ENCODE assay signal across 18 cellular contexts in the genomic region with DNA sequence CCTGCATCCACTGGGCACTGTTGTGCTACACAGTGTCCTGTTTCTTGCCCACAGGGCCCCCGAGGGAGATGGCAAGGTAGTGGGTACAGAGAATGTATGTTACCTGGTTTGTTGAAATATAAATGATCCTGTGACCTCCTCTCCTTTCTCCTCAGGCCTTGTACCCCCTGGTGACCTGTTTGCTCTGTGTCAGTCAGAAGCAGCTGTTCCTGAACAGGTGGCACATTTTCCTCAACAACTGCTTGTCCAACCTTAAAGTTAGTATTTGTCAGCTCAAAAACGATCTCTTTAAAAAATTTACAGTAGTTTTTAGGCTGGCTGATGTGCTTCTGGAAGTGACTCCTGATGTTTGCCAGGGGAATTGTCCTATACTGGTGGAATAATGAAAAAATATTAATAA.
DNase-seq lines count a peak whose midpoint lies in the region; TF ChIP-seq lines count a peak whose summit lies in the region.
"Had no signal": no experiment of that assay in that cellular context is flagged by ENCODE, and none has a peak within 500 bp of the region (broad histone marks: within the 10 kb centered on the region; RNA-seq: fewer than 3 reads in every experiment).

No MANE protein-coding gene starts in this region.

- TF ChIP-seq CTCF in coronary artery (IDR thresholded peaks at IDR 0.05): no peak
- TF ChIP-seq CTCF in GM13977 (IDR thresholded peaks at IDR 0.05; ENCODE audit: extremely low read depth, insufficient read depth, missing control alignments): no peak

- peak; percentile 70 for DNase-seq in NCI-H748 (lab: John Stamatoyannopoulos, UW; ENCODE audit: unreplicated experiment)
- DNase-seq in NCI-H748 treated with DMSO at 0.1 percent for 48 hours (lab: John Stamatoyannopoulos, UW): no peak
- peak; percentile 12 for DNase-seq in NCI-H345 (lab: John Stamatoyannopoulos, UW)
- DNase-seq in coronary artery (ENCODE audit: low spot score): no peak
- DNase-seq in NCI-H510A treated with DMSO at 0.1 percent for 48 hours (lab: John Stamatoyannopoulos, UW): no peak
- DNase-seq in midbrain (lab: John Stamatoyannopoulos, UW): no peak
- DNase-seq in GM13977 (ENCODE audit: low spot score): no peak
- DNase-seq: Calu3; CD8-positive, alpha-beta T cell; DMS79 treated with DMSO at 0.1 percent for 48 hours; H9; NCI-H187; PC-9; T-helper 17 cell had no signal

- no peak overlapping the region for H3K4me3 ChIP-seq in coronary artery
- H3K4me3 ChIP-seq: BLaER1 treated with 17β-estradiol and CSF1 and Interleukin-3, amounts not matched to agents 10 nM and 100 nM; PC-9; SJSA1 had no signal

- H3K27ac ChIP-seq in coronary artery: peak overlapping the region; percentile 63 to 84
- H3K27ac ChIP-seq: BLaER1 treated with 17β-estradiol and CSF1 and Interleukin-3, amounts not matched to agents 10 nM and 100 nM; HL-60; PC-9; RWPE1; SJSA1 had no signal

- in situ Hi-C loops in GM13977 (cut with MboI; ENCODE audit: low pct_unique_long_range_greater_than_20kb, low sequenced_read_pairs, unreplicated experiment): no loop called here

Comparison
In these comparisons a context has a peak if more than half of its experiments do, and no peak if none do; other contexts are left out.
1. DNase-seq: peak in NCI-H748 (single experiment) and NCI-H345 (single experiment); none in NCI-H748 treated with DMSO at 0.1 percent for 48 hours (single experiment), coronary artery (single experiment), NCI-H510A treated with DMSO at 0.1 percent for 48 hours (single experiment), midbrain (single experiment) and GM13977 (single experiment).